14 cellular contexts compared by ENCODE assay signal in the genomic region with DNA sequence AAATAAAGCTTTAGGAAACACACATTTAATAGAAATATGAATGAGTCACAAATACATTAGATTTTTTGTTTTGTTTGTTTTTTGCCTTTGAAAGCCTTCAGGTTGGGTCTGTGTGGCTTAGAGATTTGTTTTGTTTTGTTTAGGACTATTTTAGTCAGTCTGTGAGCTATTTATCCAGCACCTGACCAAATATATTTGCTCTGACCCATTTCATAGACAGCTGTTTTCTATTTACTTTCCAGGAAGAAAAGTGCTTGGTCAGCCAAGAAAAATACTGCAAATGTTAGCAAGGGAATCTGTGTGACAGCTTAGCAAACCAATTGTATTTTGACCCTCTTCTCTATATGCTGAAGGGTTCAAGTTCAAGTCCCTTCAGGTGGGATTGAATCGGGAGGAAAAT. TPM values are rescaled to one million over a fixed set of nuclear protein-coding genes. Genes with fewer than 3 reads are reported as not detected.
DNase-seq lines count a peak whose midpoint lies in the region; ATAC-seq and TF ChIP-seq lines count a peak whose summit lies in the region.
"Had no signal": no experiment of that assay in that cellular context is flagged by ENCODE, and none has a peak within 500 bp of the region (broad histone marks: within the 10 kb centered on the region; RNA-seq: fewer than 3 reads in every experiment).

No MANE protein-coding gene starts in this region.

- POLR2A ChIA-PET in A673 (lab: Charles Lee; ENCODE audit: low non-redundant PET) = no interaction called here

- ATAC-seq in GM21723 (IDR thresholded peaks at IDR 0.05; ENCODE audit: unreplicated experiment) (no peak), right cardiac atrium (no peak)
- ATAC-seq: natural killer cell had no signal

- no peaks in the 10 kb centered on the region for H4K20me1 ChIP-seq in BLaER1 treated with 17β-estradiol and CSF1 and Interleukin-3, amounts not matched to agents 10 nM and 100 nM

- no peaks in the 10 kb centered on the region; a peak in 1 of 22 replicates for H3K36me3 ChIP-seq in BLaER1 treated with 17β-estradiol and CSF1 and Interleukin-3, amounts not matched to agents 10 nM and 100 nM
- H3K36me3 ChIP-seq in SJCRH30 (no peaks in the 10 kb centered on the region), A673 (ENCODE audit: insufficient read depth, low read length, poor library complexity, severe bottlenecking) (no peaks in the 10 kb centered on the region), stomach (no peaks in the 10 kb centered on the region)

- H3K4me3 ChIP-seq in BLaER1 treated with 17β-estradiol and CSF1 and Interleukin-3, amounts not matched to agents 10 nM and 100 nM = no peak overlapping the region
- H3K4me3 ChIP-seq in SJCRH30 (no peak overlapping the region), fibroblast of pulmonary artery (replicated peaks; ENCODE audit: low read depth, low read length) (no peak overlapping the region), right cardiac atrium (ENCODE audit: low read length) (no peak overlapping the region), A673 (ENCODE audit: low read depth, low read length, poor library complexity, severe bottlenecking) (no peak overlapping the region), stomach (no peak overlapping the region)

- WGBS in right cardiac atrium = 80% methylated on average over 1 of the region's 1 CpG
- WGBS in stomach, 5 donors = 19 to 57% (median 33%) methylated on average over 1 of the region's 1 CpG

- TF ChIP-seq POLR2A in stomach (IDR thresholded peaks at IDR 0.05) = no peak

- H3K27me3 ChIP-seq in BLaER1 treated with 17β-estradiol and CSF1 and Interleukin-3, amounts not matched to agents 10 nM and 100 nM = no peaks in the 10 kb centered on the region
- H3K27me3 ChIP-seq in SJCRH30 = no peaks in the 10 kb centered on the region
- H3K27me3 ChIP-seq in right cardiac atrium (ENCODE audit: control insufficient read depth, insufficient read depth) = no peaks in the 10 kb centered on the region
- no peaks in the 10 kb centered on the region for H3K27me3 ChIP-seq in A673 (replicated peaks; ENCODE audit: insufficient read depth, low read depth, low read length, poor library complexity)
- H3K27me3 ChIP-seq in stomach = no peaks in the 10 kb centered on the region

- H3K9me3 ChIP-seq in BLaER1 treated with 17β-estradiol and CSF1 and Interleukin-3, amounts not matched to agents 10 nM and 100 nM (replicated peaks in 1 of 11) = peaks cover 0 to 12% (median 5%) of the 10 kb centered on the region in 11 experiments; a peak in 9 of 22 replicates
- no peaks in the 10 kb centered on the region for H3K9me3 ChIP-seq in SJCRH30 (replicated peaks)
- no peaks in the 10 kb centered on the region for H3K9me3 ChIP-seq in right cardiac atrium (ENCODE audit: control insufficient read depth, low read length)
- no peaks in the 10 kb centered on the region for H3K9me3 ChIP-seq in A673 (ENCODE audit: low read depth, low read length, poor library complexity, severe bottlenecking)
- no peaks in the 10 kb centered on the region for H3K9me3 ChIP-seq in stomach

- BruUV-seq in A673 (replicated peaks; lab: Mats Ljungman, UMichigan) = no TSS peak

- DNase-seq in NCI-H1092 (lab: John Stamatoyannopoulos, UW) (peak; percentile 58), SJCRH30 (peak; percentile 8 to 59), fibroblast of pulmonary artery (ENCODE audit: low read depth) (peak; percentile 50), right cardiac atrium (no peak), A673 (ENCODE audit: low spot score) (no peak), stomach (no peak)
- DNase-seq: activated naive CD8-positive, alpha-beta T cell treated with anti-CD3 and anti-CD28 coated beads for 36 hours; CD4-positive, CD25-positive, alpha-beta regulatory T cell; glutamatergic neuron; Kasumi-1; natural killer cell; NCI-H82 had no signal

- peaks cover 0 to 14% (median 8%) of the 10 kb centered on the region in 10 experiments; a peak in 11 of 20 replicates for H3K4me1 ChIP-seq in BLaER1 treated with 17β-estradiol and CSF1 and Interleukin-3, amounts not matched to agents 10 nM and 100 nM
- peaks cover 18% of the 10 kb centered on the region for H3K4me1 ChIP-seq in SJCRH30
- H3K4me1 ChIP-seq in right cardiac atrium (ENCODE audit: control insufficient read depth, insufficient read depth, low read length) = no peaks in the 10 kb centered on the region
- no peaks in the 10 kb centered on the region for H3K4me1 ChIP-seq in A673 (ENCODE audit: insufficient read depth, low read length, poor library complexity, severe bottlenecking)
- peaks cover 0 to 4% (median 0%) of the 10 kb centered on the region in 4 donors for H3K4me1 ChIP-seq in stomach

- H3K9ac ChIP-seq in BLaER1 treated with 17β-estradiol and CSF1 and Interleukin-3, amounts not matched to agents 10 nM and 100 nM = no peak overlapping the region

- H3K4me2 ChIP-seq in BLaER1 treated with 17β-estradiol and CSF1 and Interleukin-3, amounts not matched to agents 10 nM and 100 nM = peak overlapping the region in 6 of 11 experiments; percentile 27 to 62 (median 40); a peak in 7 of 22 replicates

- intact Hi-C loops in right cardiac atrium (cut with DNase I) = no loop called here
- intact Hi-C loops in A673 (cut with micrococcal nuclease; ENCODE audit: unreplicated experiment) = no loop called here
- intact Hi-C loops in stomach (cut with DNase I; ENCODE audit: low total_unique reads) = no loop called here

- CTCF ChIA-PET in A673 (lab: Charles Lee) = no interaction called here

- TF ChIP-seq CTCF in fibroblast of pulmonary artery (IDR thresholded peaks at IDR 0.05; ENCODE audit: low read length, missing control alignments) (no peak), A673 (conservative IDR thresholded peaks at IDR 0.05; ENCODE audit: low read depth, low read length) (no peak), stomach (IDR thresholded peaks at IDR 0.05) (no peak)

- no peak for TF ChIP-seq EP300 in stomach (IDR thresholded peaks at IDR 0.05)

- no peak overlapping the region for H3K27ac ChIP-seq in BLaER1 treated with 17β-estradiol and CSF1 and Interleukin-3, amounts not matched to agents 10 nM and 100 nM
- H3K27ac ChIP-seq in SJCRH30 = peak overlapping the region; percentile 24; the same call in 1 of the 2 replicates
- no peak overlapping the region for H3K27ac ChIP-seq in right cardiac atrium (ENCODE audit: low read length)
- H3K27ac ChIP-seq in A673 (ENCODE audit: low read depth, low read length, poor library complexity, severe bottlenecking) = no peak overlapping the region
- H3K27ac ChIP-seq in stomach = no peak overlapping the region

RNA-seq across cellular contexts. Expression of a gene that starts 22.9 kb away (rescaled TPM):
- total RNA-seq in SJCRH30 (2014; rRNA removed; shearing (Covaris generic)) = 6.0 and 6.7 TPM in 2 replicates
- 10 to 100 TPM; 18.2 to 35.6 (median 27.0) TPM for total RNA-seq in right cardiac atrium
- polyA plus RNA-seq in right cardiac atrium = 6.0 TPM
- total RNA-seq in A673 (2021) = 15.3 and 16.4 TPM in 2 replicates
- total RNA-seq in stomach = 10 to 100 TPM in 3 of 5 donors, 1 to 10 TPM in 2; 5.2 to 33.0 (median 13.8) TPM
- polyA plus RNA-seq in stomach = 1 to 10 TPM; 2.7 to 4.7 (median 3.1) TPM

Comparison
In these comparisons a context has a peak if more than half of its experiments do, and no peak if none do; other contexts are left out.
1. DNase-seq: peak in NCI-H1092 (single experiment), SJCRH30 (2 of 2) and fibroblast of pulmonary artery (single experiment); none in right cardiac atrium (0 of 3), A673 (single experiment) and stomach (single experiment).